8 cellular contexts compared by ENCODE assay signal in the genomic region with DNA sequence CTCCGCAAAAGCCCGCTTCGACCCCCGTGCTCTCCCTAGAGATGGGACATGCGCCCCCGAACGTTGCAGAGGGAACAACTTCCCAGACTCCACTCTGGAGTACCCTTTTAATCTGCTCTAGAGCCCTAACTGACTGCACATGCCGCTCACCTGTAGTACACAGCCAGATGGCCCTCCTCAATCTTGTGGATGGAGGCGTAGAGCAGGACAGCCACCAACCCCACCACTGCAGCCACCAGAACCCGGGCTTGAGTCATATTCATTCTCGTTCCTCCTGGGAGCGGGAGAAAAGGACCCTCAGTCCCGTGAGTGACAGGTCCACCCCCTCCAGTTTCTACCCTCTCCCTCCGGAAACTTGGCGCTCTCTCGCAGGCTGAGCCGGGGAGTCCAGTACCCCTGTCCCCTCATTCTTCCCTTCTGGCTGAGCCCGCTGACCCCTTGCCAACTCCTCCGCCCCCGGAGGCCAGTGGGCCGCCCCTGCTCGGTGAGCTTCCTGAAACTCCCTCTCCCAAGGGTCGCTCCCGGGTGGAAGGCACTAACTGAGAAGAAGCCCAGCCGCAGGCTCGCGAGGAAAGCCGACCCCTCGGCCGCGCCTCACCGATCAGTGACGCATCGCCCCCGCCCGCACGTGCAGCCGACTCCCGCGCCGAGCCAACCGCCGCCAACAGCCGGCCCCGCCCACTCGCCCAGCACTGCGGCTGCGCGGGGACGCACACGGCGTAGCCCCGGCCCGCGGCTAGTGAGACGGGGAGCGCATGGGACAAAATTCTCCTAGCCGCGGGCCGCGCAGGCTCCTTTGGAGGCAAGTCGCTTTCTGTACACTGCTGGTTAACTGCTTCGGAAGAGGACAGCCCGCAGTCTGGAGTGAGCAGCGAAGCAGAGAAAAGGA. TPM values are rescaled to one million over a fixed set of nuclear protein-coding genes. Genes with fewer than 3 reads are reported as not detected.
DNase-seq lines count a peak whose midpoint lies in the region; ATAC-seq and TF ChIP-seq lines count a peak whose summit lies in the region.

A gene (minus strand): TSS at position 666 of the 889 bp plus-strand sequence. CDS start 403 bp downstream, at position 263.

- intact Hi-C loops in activated CD4-positive, alpha-beta memory T cell treated with anti-CD3 and anti-CD28 coated beads for 36 hours (cut with micrococcal nuclease), result loop anchor here (1.0 to 10.0 kb wide), 9 partner anchors 11 to 568 kb away; a partner anchor contains a TSS
- intact Hi-C loops in dorsolateral prefrontal cortex (cut with DNase I), result loop anchor here (5.0 to 10.0 kb wide), 3 partner anchors 79 to 339 kb away; a partner anchor contains a TSS
- intact Hi-C loops in lower leg skin (cut with DNase I; ENCODE audit: low total_unique reads), result no loop called here

- peak within 1 kb of the TSS; percentile 90 for H3K4me3 Mint-ChIP-seq in activated CD4-positive, alpha-beta memory T cell treated with anti-CD3 and anti-CD28 coated beads for 36 hours

- ATAC-seq in GM19395 (IDR thresholded peaks at IDR 0.05; ENCODE audit: unreplicated experiment) (peak; percentile 77), HG03565 (IDR thresholded peaks at IDR 0.05; ENCODE audit: unreplicated experiment) (peak; percentile 67)

- CTCF ChIA-PET in activated CD4-positive, alpha-beta memory T cell treated with anti-CD3 and anti-CD28 coated beads for 36 hours (lab: Charles Lee), result interaction anchor here (1.2 kb wide), 1 partner anchor 340 kb away, joined by 3 read pairs; no protein-coding TSS in a partner anchor

- no peak for TF ChIP-seq POLR2A in lower leg skin (IDR thresholded peaks at IDR 0.05)

- peaks cover 55% of the 10 kb centered on the region for H3K4me1 Mint-ChIP-seq in activated CD4-positive, alpha-beta memory T cell treated with anti-CD3 and anti-CD28 coated beads for 36 hours (ENCODE audit: low read depth)

- no peaks in the 10 kb centered on the region for H3K27me3 ChIP-seq in dorsolateral prefrontal cortex

- peak; percentile 74 for DNase-seq in NCI-H82 treated with DMSO at 0.1 percent for 48 hours (lab: John Stamatoyannopoulos, UW; ENCODE audit: unreplicated experiment)
- DNase-seq in activated CD4-positive, alpha-beta memory T cell treated with anti-CD3 and anti-CD28 coated beads for 36 hours, result peak; percentile 96
- peak; percentile 75 to 94 (median 87) for DNase-seq in dorsolateral prefrontal cortex
- peak; percentile 88 to 98 for DNase-seq in lower leg skin (ENCODE audit: low spot score in 2 of 2)
- peak; percentile 92 to 97 for DNase-seq in stimulated activated CD4-positive, alpha-beta T cell treated with anti-CD3 and anti-CD28 coated beads, Interleukin-4, amount 100 ng/mL, for 4 hours

- H3K27ac ChIP-seq in C4-2B (peak within 1 kb of the TSS; percentile 93), dorsolateral prefrontal cortex (peak within 1 kb of the TSS in 57 of 59 donors; percentile 6 to 92 (median 78))

- peaks cover 29% of the 10 kb centered on the region for H3K36me3 Mint-ChIP-seq in activated CD4-positive, alpha-beta memory T cell treated with anti-CD3 and anti-CD28 coated beads for 36 hours

- POLR2A ChIA-PET in activated CD4-positive, alpha-beta memory T cell treated with anti-CD3 and anti-CD28 coated beads for 36 hours (lab: Charles Lee), result interaction anchor here (0.7 to 2.8 kb wide), 7 partner anchors 8 to 344 kb away, joined by 3 to 20 read pairs (median 4); no protein-coding TSS in a partner anchor

- H3K27ac Mint-ChIP-seq in activated CD4-positive, alpha-beta memory T cell treated with anti-CD3 and anti-CD28 coated beads for 36 hours, result peak within 1 kb of the TSS; percentile 92

- no peaks in the 10 kb centered on the region for H3K9me3 Mint-ChIP-seq in activated CD4-positive, alpha-beta memory T cell treated with anti-CD3 and anti-CD28 coated beads for 36 hours

- H3K4me3 ChIP-seq in dorsolateral prefrontal cortex, result peak within 1 kb of the TSS; percentile 61 to 100 (median 93)
- peak within 1 kb of the TSS; percentile 88 for H3K4me3 ChIP-seq in lower leg skin (ENCODE audit: low read depth, poor library complexity, severe bottlenecking)

- WGBS in lower leg skin, 2 donors, result 0 to 1% methylated on average over 41 to 43 of the region's 65 CpGs

- no peak for TF ChIP-seq CTCF in C4-2B (conservative IDR thresholded peaks at IDR 0.05)
- TF ChIP-seq CTCF in dorsolateral prefrontal cortex (IDR thresholded peaks at IDR 0.05 in 54 of 56, conservative IDR thresholded peaks at IDR 0.05 in 2 of 56; ENCODE audit: low read depth in 1 of 56, partially characterized antibody in 56 of 56), result peak in 29 of 56 donors; percentile 5 to 56 (median 26)
- TF ChIP-seq CTCF in lower leg skin (IDR thresholded peaks at IDR 0.05), result no peak

- H3K27me3 Mint-ChIP-seq in activated CD4-positive, alpha-beta memory T cell treated with anti-CD3 and anti-CD28 coated beads for 36 hours, result no peaks in the 10 kb centered on the region

RNA-seq across cellular contexts. Expression of the gene that starts here (rescaled TPM):
- total RNA-seq in activated CD4-positive, alpha-beta memory T cell treated with anti-CD3 and anti-CD28 coated beads for 36 hours, result 10 to 100 TPM; 15.4 to 16.8 TPM
- 10 to 100 TPM in 73 of 120 experiments, 1 to 10 TPM in 47; 6.9 to 17.3 (median 10.6) TPM for total RNA-seq in dorsolateral prefrontal cortex
- total RNA-seq in lower leg skin, result 10 to 100 TPM; 23.0 to 36.9 (median 35.1) TPM

Comparison
In these comparisons a context has a peak if more than half of its experiments do, and no peak if none do; other contexts are left out.
1. Peak in every context shown above with its lines: DNase-seq, ATAC-seq, H3K4me3 ChIP-seq and H3K27ac ChIP-seq.
2. CTCF ChIP-seq: peak in dorsolateral prefrontal cortex (29 of 56); none in C4-2B (single experiment) and lower leg skin (0 of 3).